1 cellular context compared by ENCODE assay signal in the genomic region with DNA sequence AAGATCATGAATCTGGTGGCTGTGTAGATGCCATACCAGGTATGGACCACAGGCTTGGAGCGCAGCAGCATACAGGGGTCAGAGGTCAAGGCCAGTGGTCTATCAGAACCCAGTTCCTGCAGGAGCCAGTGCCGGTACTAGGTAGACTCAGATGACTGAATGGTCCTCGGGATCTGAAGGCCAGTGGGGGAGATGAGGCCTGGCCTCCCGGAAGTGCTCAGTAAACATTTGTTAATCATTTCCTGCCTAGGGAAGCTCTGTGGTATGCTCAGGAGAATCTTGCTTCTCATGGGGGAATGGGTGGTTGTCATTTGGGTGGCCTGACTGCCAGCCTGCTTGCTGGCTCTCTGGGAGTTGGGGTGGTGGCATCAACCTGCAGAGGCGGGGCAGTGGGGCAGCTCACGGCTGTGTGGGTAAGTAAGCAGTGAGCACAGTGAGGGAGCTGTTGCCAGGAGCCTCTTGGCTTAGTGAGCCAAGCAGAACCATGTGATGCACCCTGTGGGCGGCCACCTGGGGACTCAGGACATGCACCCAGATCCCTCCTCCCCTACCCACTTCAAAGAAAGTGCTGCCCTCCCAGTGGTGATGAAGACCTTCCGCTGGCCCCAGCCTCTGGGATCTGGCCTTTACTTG.
A peak's percentile ranks its signal among the peaks of the same experiment; 100 is the strongest.
TF ChIP-seq lines count a peak whose summit lies in the region.

No MANE protein-coding gene starts in this region.

TF ChIP-seq in HepG2, 621 proteins besides CTCF, POLR2A, EP300 and RAD21 (continued from another document and continues in another):
- TF ChIP-seq, protein P1, sequence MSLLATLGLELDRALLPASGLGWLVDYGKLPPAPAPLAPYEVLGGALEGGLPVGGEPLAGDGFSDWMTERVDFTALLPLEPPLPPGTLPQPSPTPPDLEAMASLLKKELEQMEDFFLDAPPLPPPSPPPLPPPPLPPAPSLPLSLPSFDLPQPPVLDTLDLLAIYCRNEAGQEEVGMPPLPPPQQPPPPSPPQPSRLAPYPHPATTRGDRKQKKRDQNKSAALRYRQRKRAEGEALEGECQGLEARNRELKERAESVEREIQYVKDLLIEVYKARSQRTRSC (CRISPR knock-in tag; IDR thresholded peaks at IDR 0.05; ENCODE audit: low read depth), result no peak
- no peak for TF ChIP-seq KDM5A (IDR thresholded peaks at IDR 0.05; ENCODE audit: borderline replicate concordance, low read length)
- TF ChIP-seq ZNF883 (CRISPR knock-in tag; IDR thresholded peaks at IDR 0.05; ENCODE audit: not compliant biosample characterization), result no peak
- peak; percentile 39; the same call in 1 of the 2 replicates for TF ChIP-seq GABPA (IDR thresholded peaks at IDR 0.05; ENCODE audit: low read depth, low read length)
- TF ChIP-seq GABPA (CRISPR knock-in tag; IDR thresholded peaks at IDR 0.05; ENCODE audit: low read depth), result peak; percentile 89
- TF ChIP-seq ETV6 (CRISPR knock-in tag; conservative IDR thresholded peaks at IDR 0.05), result no peak
- 0 out of 2 replicates have a peak, but pooled peaks have one; percentile 20 for TF ChIP-seq TBX2 (CRISPR knock-in tag; IDR thresholded peaks at IDR 0.05; ENCODE audit: borderline replicate concordance)
- TF ChIP-seq RCOR2 (CRISPR knock-in tag; IDR thresholded peaks at IDR 0.05), result no peak; the same call in 1 of the 2 replicates
- peak; percentile 49 for TF ChIP-seq CBX1 (IDR thresholded peaks at IDR 0.05; ENCODE audit: low read depth)
- TF ChIP-seq, protein P2, sequence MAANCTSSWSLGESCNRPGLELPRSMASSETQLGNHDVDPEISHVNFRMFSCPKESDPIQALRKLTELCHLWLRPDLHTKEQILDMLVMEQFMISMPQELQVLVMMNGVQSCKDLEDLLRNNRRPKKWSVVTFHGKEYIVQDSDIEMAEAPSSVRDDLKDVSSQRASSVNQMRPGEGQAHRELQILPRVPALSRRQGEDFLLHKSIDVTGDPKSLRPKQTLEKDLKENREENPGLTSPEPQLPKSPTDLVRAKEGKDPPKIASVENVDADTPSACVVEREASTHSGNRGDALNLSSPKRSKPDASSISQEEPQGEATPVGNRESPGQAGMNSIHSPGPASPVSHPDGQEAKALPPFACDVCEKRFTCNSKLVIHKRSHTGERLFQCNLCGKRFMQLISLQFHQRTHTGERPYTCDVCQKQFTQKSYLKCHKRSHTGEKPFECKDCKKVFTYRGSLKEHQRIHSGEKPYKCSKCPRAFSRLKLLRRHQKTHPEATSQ (CRISPR knock-in tag; IDR thresholded peaks at IDR 0.05; ENCODE audit: borderline replicate concordance), result no peak
- no peak for TF ChIP-seq ZNF772 (CRISPR knock-in tag; IDR thresholded peaks at IDR 0.05)
- no peak for TF ChIP-seq SIX4 (CRISPR knock-in tag; IDR thresholded peaks at IDR 0.05)
- TF ChIP-seq, protein P3, sequence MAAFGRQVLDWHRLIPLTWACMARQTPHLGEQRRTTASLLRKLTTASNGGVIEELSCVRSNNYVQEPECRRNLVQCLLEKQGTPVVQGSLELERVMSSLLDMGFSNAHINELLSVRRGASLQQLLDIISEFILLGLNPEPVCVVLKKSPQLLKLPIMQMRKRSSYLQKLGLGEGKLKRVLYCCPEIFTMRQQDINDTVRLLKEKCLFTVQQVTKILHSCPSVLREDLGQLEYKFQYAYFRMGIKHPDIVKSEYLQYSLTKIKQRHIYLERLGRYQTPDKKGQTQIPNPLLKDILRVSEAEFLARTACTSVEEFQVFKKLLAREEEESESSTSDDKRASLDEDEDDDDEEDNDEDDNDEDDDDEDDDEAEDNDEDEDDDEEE (CRISPR knock-in tag; IDR thresholded peaks at IDR 0.05), result no peak
- TF ChIP-seq ZNF768 (CRISPR knock-in tag; IDR thresholded peaks at IDR 0.05), result no peak
- TF ChIP-seq ERF (CRISPR knock-in tag; IDR thresholded peaks at IDR 0.05), result no peak
- TF ChIP-seq, protein P4, sequence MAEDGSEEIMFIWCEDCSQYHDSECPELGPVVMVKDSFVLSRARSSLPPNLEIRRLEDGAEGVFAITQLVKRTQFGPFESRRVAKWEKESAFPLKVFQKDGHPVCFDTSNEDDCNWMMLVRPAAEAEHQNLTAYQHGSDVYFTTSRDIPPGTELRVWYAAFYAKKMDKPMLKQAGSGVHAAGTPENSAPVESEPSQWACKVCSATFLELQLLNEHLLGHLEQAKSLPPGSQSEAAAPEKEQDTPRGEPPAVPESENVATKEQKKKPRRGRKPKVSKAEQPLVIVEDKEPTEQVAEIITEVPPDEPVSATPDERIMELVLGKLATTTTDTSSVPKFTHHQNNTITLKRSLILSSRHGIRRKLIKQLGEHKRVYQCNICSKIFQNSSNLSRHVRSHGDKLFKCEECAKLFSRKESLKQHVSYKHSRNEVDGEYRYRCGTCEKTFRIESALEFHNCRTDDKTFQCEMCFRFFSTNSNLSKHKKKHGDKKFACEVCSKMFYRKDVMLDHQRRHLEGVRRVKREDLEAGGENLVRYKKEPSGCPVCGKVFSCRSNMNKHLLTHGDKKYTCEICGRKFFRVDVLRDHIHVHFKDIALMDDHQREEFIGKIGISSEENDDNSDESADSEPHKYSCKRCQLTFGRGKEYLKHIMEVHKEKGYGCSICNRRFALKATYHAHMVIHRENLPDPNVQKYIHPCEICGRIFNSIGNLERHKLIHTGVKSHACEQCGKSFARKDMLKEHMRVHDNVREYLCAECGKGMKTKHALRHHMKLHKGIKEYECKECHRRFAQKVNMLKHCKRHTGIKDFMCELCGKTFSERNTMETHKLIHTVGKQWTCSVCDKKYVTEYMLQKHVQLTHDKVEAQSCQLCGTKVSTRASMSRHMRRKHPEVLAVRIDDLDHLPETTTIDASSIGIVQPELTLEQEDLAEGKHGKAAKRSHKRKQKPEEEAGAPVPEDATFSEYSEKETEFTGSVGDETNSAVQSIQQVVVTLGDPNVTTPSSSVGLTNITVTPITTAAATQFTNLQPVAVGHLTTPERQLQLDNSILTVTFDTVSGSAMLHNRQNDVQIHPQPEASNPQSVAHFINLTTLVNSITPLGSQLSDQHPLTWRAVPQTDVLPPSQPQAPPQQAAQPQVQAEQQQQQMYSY (CRISPR knock-in tag; IDR thresholded peaks at IDR 0.05), result peak; percentile 94
- TF ChIP-seq ZNF563 (CRISPR knock-in tag; IDR thresholded peaks at IDR 0.05), result no peak
- TF ChIP-seq KLF16 (CRISPR knock-in tag; IDR thresholded peaks at IDR 0.05), result no peak
- TF ChIP-seq ZNF136 (CRISPR knock-in tag; IDR thresholded peaks at IDR 0.05; ENCODE audit: low read depth), result no peak
- TF ChIP-seq, protein P5, sequence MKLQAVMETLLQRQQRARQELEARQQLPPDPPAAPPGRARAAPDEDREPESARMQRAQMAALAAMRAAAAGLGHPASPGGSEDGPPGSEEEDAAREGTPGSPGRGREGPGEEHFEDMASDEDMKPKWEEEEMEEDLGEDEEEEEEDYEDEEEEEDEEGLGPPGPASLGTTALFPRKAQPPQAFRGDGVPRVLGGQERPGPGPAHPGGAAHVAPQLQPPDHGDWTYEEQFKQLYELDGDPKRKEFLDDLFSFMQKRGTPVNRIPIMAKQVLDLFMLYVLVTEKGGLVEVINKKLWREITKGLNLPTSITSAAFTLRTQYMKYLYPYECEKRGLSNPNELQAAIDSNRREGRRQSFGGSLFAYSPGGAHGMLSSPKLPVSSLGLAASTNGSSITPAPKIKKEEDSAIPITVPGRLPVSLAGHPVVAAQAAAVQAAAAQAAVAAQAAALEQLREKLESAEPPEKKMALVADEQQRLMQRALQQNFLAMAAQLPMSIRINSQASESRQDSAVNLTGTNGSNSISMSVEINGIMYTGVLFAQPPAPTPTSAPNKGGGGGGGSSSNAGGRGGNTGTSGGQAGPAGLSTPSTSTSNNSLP (IDR thresholded peaks at IDR 0.05; ENCODE audit: low read depth, low read length), result peak; percentile 23; the same call in 1 of the 2 replicates
- TF ChIP-seq ZBTB42 (CRISPR knock-in tag; IDR thresholded peaks at IDR 0.05), result no peak
- TF ChIP-seq ZNF546 (CRISPR knock-in tag; conservative IDR thresholded peaks at IDR 0.05), result no peak
- TF ChIP-seq ZNF3 (CRISPR knock-in tag; IDR thresholded peaks at IDR 0.05), result no peak
- TF ChIP-seq, protein P6, sequence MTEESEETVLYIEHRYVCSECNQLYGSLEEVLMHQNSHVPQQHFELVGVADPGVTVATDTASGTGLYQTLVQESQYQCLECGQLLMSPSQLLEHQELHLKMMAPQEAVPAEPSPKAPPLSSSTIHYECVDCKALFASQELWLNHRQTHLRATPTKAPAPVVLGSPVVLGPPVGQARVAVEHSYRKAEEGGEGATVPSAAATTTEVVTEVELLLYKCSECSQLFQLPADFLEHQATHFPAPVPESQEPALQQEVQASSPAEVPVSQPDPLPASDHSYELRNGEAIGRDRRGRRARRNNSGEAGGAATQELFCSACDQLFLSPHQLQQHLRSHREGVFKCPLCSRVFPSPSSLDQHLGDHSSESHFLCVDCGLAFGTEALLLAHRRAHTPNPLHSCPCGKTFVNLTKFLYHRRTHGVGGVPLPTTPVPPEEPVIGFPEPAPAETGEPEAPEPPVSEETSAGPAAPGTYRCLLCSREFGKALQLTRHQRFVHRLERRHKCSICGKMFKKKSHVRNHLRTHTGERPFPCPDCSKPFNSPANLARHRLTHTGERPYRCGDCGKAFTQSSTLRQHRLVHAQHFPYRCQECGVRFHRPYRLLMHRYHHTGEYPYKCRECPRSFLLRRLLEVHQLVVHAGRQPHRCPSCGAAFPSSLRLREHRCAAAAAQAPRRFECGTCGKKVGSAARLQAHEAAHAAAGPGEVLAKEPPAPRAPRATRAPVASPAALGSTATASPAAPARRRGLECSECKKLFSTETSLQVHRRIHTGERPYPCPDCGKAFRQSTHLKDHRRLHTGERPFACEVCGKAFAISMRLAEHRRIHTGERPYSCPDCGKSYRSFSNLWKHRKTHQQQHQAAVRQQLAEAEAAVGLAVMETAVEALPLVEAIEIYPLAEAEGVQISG (CRISPR knock-in tag; IDR thresholded peaks at IDR 0.05), result peak; percentile 33; the same call in 1 of the 2 replicates
- TF ChIP-seq SOX5 (CRISPR knock-in tag; IDR thresholded peaks at IDR 0.05; ENCODE audit: borderline replicate concordance), result peak; percentile 34; the same call in 1 of the 2 replicates
- TF ChIP-seq MAF1 (CRISPR knock-in tag; IDR thresholded peaks at IDR 0.05; ENCODE audit: borderline replicate concordance), result no peak
- TF ChIP-seq ZNF839 (CRISPR knock-in tag; IDR thresholded peaks at IDR 0.05; ENCODE audit: borderline replicate concordance), result no peak
- TF ChIP-seq, protein P7, sequence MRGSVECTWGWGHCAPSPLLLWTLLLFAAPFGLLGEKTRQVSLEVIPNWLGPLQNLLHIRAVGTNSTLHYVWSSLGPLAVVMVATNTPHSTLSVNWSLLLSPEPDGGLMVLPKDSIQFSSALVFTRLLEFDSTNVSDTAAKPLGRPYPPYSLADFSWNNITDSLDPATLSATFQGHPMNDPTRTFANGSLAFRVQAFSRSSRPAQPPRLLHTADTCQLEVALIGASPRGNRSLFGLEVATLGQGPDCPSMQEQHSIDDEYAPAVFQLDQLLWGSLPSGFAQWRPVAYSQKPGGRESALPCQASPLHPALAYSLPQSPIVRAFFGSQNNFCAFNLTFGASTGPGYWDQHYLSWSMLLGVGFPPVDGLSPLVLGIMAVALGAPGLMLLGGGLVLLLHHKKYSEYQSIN (CRISPR knock-in tag; IDR thresholded peaks at IDR 0.05; ENCODE audit: borderline replicate concordance), result no peak
- TF ChIP-seq TCF7L2 (IDR thresholded peaks at IDR 0.05; ENCODE audit: low read depth, low read length), result no peak
- peak; percentile 54 for TF ChIP-seq SALL1 (CRISPR knock-in tag; IDR thresholded peaks at IDR 0.05)
- TF ChIP-seq PCBP2 (optimal IDR thresholded peaks at IDR 0.05; ENCODE audit: low read depth, low read length, poor library complexity, severe bottlenecking), result no peak
- TF ChIP-seq FOXA1 (IDR thresholded peaks at IDR 0.05), result no peak
- 0 out of 2 replicates have a peak, but pooled peaks have one; percentile 27 for TF ChIP-seq FOXA1 (CRISPR knock-in tag; IDR thresholded peaks at IDR 0.05)
- no peak for TF ChIP-seq ZKSCAN5 (CRISPR knock-in tag; IDR thresholded peaks at IDR 0.05)
- TF ChIP-seq, protein P8, sequence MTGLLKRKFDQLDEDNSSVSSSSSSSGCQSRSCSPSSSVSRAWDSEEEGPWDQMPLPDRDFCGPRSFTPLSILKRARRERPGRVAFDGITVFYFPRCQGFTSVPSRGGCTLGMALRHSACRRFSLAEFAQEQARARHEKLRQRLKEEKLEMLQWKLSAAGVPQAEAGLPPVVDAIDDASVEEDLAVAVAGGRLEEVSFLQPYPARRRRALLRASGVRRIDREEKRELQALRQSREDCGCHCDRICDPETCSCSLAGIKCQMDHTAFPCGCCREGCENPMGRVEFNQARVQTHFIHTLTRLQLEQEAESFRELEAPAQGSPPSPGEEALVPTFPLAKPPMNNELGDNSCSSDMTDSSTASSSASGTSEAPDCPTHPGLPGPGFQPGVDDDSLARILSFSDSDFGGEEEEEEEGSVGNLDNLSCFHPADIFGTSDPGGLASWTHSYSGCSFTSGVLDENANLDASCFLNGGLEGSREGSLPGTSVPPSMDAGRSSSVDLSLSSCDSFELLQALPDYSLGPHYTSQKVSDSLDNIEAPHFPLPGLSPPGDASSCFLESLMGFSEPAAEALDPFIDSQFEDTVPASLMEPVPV (CRISPR knock-in tag; IDR thresholded peaks at IDR 0.05), result no peak
- TF ChIP-seq BHLHE40 (IDR thresholded peaks at IDR 0.05; ENCODE audit: low read length), result no peak
- TF ChIP-seq, protein P9, sequence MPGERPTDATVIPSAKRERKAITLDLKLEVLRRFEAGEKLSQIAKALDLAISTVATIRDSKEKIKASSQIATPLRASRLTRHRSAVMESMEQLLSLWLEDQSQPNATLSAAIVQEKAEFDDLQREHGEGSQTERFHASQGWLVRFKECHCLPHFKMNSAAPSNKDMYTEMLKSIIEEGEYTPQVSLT (CRISPR knock-in tag; IDR thresholded peaks at IDR 0.05; ENCODE audit: borderline replicate concordance, low read depth), result no peak
- TF ChIP-seq, protein P10, sequence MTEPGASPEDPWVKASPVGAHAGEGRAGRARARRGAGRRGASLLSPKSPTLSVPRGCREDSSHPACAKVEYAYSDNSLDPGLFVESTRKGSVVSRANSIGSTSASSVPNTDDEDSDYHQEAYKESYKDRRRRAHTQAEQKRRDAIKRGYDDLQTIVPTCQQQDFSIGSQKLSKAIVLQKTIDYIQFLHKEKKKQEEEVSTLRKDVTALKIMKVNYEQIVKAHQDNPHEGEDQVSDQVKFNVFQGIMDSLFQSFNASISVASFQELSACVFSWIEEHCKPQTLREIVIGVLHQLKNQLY (CRISPR knock-in tag; IDR thresholded peaks at IDR 0.05), result no peak
- TF ChIP-seq RNF2 (conservative IDR thresholded peaks at IDR 0.05; ENCODE audit: low read depth), result no peak
- TF ChIP-seq TRIM24 (CRISPR knock-in tag; IDR thresholded peaks at IDR 0.05), result no peak
- TF ChIP-seq, protein P11, sequence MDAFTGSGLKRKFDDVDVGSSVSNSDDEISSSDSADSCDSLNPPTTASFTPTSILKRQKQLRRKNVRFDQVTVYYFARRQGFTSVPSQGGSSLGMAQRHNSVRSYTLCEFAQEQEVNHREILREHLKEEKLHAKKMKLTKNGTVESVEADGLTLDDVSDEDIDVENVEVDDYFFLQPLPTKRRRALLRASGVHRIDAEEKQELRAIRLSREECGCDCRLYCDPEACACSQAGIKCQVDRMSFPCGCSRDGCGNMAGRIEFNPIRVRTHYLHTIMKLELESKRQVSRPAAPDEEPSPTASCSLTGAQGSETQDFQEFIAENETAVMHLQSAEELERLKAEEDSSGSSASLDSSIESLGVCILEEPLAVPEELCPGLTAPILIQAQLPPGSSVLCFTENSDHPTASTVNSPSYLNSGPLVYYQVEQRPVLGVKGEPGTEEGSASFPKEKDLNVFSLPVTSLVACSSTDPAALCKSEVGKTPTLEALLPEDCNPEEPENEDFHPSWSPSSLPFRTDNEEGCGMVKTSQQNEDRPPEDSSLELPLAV (CRISPR knock-in tag; conservative IDR thresholded peaks at IDR 0.05; ENCODE audit: low read depth), result no peak
